ENCODE assay signal across 8 cellular contexts in the genomic region with DNA sequence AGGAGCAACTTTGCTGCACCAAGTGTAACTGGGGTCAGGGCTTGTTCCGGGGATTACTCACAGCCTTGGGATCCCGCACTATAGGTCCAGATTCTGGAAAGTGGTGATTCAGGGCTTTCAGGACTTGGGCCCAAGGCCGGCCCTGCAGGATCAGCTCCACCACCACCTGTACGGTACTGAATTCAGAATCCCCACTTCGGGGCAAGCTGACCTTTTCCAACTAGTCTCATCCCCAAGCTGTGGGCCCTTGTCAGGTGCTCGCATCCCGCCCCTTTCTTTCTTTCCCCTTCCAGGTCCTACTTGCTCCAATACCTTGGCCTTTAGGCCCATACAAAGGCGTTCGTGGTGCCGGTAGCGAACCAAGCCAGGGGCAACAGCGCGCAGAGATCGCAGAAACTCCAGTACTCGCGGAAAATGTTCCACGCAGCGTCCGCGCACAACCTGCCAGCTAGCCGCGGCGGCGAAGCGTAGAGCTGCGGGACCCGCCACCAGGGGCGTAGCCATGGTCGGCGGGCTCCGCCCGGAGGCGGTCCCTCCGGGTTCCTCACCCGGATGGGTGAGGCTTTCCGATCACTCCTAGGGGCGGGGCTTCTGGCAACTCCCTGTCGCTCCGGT. TPM values are rescaled to one million over a fixed set of nuclear protein-coding genes. Genes with fewer than 3 reads are reported as not detected.
DNase-seq lines count a peak whose midpoint lies in the region; ATAC-seq and TF ChIP-seq lines count a peak whose summit lies in the region.

No MANE protein-coding gene starts in this region.

- peaks cover 11% of the 10 kb centered on the region for H3K4me1 ChIP-seq in fibroblast of lung (ENCODE audit: control insufficient read depth, extremely low read depth, insufficient read depth, low read length)

- H3K4me1 Mint-ChIP-seq in activated T-helper 1 cell treated with anti-CD3 and anti-CD28 coated beads, Interleukin-12 subunit alpha, Interleukin-12 subunit beta, Interleukin-2, Interleukin-4 antibody, amounts not matched to agents 30 ng/mL and 10 ng/mL and 1 ng/mL, durations not matched to agents 14 hours and 24 hours and 36 hours (ENCODE audit: low read depth): peaks cover 58% of the 10 kb centered on the region
- peaks cover 61 to 71% of the 10 kb centered on the region in 2 donors for H3K4me1 Mint-ChIP-seq in natural killer cell
- peaks cover 72% of the 10 kb centered on the region for H3K4me1 Mint-ChIP-seq in stimulated activated naive CD8-positive, alpha-beta T cell treated with anti-CD3 and anti-CD28 coated beads, Interleukin-15, Interleukin-2, amounts not matched to agents 100 ng/mL and 50 ng/mL, for 24 hours (ENCODE audit: low read depth)

- peak overlapping the region; percentile 96 for H3K4me3 Mint-ChIP-seq in activated T-helper 1 cell treated with anti-CD3 and anti-CD28 coated beads, Interleukin-12 subunit alpha, Interleukin-12 subunit beta, Interleukin-2, Interleukin-4 antibody, amounts not matched to agents 30 ng/mL and 10 ng/mL and 1 ng/mL, durations not matched to agents 14 hours and 24 hours and 36 hours
- peak overlapping the region; percentile 98 for H3K4me3 Mint-ChIP-seq in natural killer cell
- H3K4me3 Mint-ChIP-seq in stimulated activated naive CD8-positive, alpha-beta T cell treated with anti-CD3 and anti-CD28 coated beads, Interleukin-15, Interleukin-2, amounts not matched to agents 100 ng/mL and 50 ng/mL, for 24 hours: peak overlapping the region; percentile 83

- no peaks in the 10 kb centered on the region for H3K27me3 Mint-ChIP-seq in activated T-helper 1 cell treated with anti-CD3 and anti-CD28 coated beads, Interleukin-12 subunit alpha, Interleukin-12 subunit beta, Interleukin-2, Interleukin-4 antibody, amounts not matched to agents 30 ng/mL and 10 ng/mL and 1 ng/mL, durations not matched to agents 14 hours and 24 hours and 36 hours (ENCODE audit: insufficient read depth)
- H3K27me3 Mint-ChIP-seq in natural killer cell (ENCODE audit: low read depth in 2 of 2): no peaks in the 10 kb centered on the region
- H3K27me3 Mint-ChIP-seq in stimulated activated naive CD8-positive, alpha-beta T cell treated with anti-CD3 and anti-CD28 coated beads, Interleukin-15, Interleukin-2, amounts not matched to agents 100 ng/mL and 50 ng/mL, for 24 hours: no peaks in the 10 kb centered on the region

- peak overlapping the region; percentile 98 for H3K27ac ChIP-seq in fibroblast of lung (ENCODE audit: insufficient read depth, low read length)

- H2AFZ ChIP-seq in fibroblast of lung (ENCODE audit: low read length): peak overlapping the region; percentile 23

- no peaks in the 10 kb centered on the region for H3K27me3 ChIP-seq in fibroblast of lung (ENCODE audit: control insufficient read depth, insufficient read depth, low read length)

- peaks cover 24% of the 10 kb centered on the region for H3K36me3 ChIP-seq in fibroblast of lung (ENCODE audit: control insufficient read depth, insufficient read depth, low read length)

- ATAC-seq in GM21381 (IDR thresholded peaks at IDR 0.05; ENCODE audit: unreplicated experiment) (peak; percentile 74), natural killer cell (peak; percentile 79 to 92 (median 79))

- H3K9me3 Mint-ChIP-seq in activated T-helper 1 cell treated with anti-CD3 and anti-CD28 coated beads, Interleukin-12 subunit alpha, Interleukin-12 subunit beta, Interleukin-2, Interleukin-4 antibody, amounts not matched to agents 30 ng/mL and 10 ng/mL and 1 ng/mL, durations not matched to agents 14 hours and 24 hours and 36 hours: no peaks in the 10 kb centered on the region
- no peaks in the 10 kb centered on the region for H3K9me3 Mint-ChIP-seq in natural killer cell
- no peaks in the 10 kb centered on the region for H3K9me3 Mint-ChIP-seq in stimulated activated naive CD8-positive, alpha-beta T cell treated with anti-CD3 and anti-CD28 coated beads, Interleukin-15, Interleukin-2, amounts not matched to agents 100 ng/mL and 50 ng/mL, for 24 hours

- H4K20me1 ChIP-seq in fibroblast of lung (ENCODE audit: control insufficient read depth, extremely low read depth, insufficient read depth, low read length): no peaks in the 10 kb centered on the region

- peak overlapping the region; percentile 71 to 100 (median 84) for H3K4me3 ChIP-seq in fibroblast of lung (replicated peaks in 1 of 4; ENCODE audit: control extremely low read depth in 1 of 4, insufficient read depth in 1 of 4, low read depth in 3 of 4, low read length in 4 of 4)

- H3K79me2 ChIP-seq in fibroblast of lung (ENCODE audit: control insufficient read depth, insufficient read depth, low read length): peaks cover 20% of the 10 kb centered on the region

- H3K9me3 ChIP-seq in fibroblast of lung (ENCODE audit: control insufficient read depth, insufficient read depth, low read depth, low read length): no peaks in the 10 kb centered on the region

- H3K36me3 Mint-ChIP-seq in activated T-helper 1 cell treated with anti-CD3 and anti-CD28 coated beads, Interleukin-12 subunit alpha, Interleukin-12 subunit beta, Interleukin-2, Interleukin-4 antibody, amounts not matched to agents 30 ng/mL and 10 ng/mL and 1 ng/mL, durations not matched to agents 14 hours and 24 hours and 36 hours (ENCODE audit: low read depth): peaks cover 39% of the 10 kb centered on the region
- peaks cover 13% of the 10 kb centered on the region for H3K36me3 Mint-ChIP-seq in natural killer cell
- H3K36me3 Mint-ChIP-seq in stimulated activated naive CD8-positive, alpha-beta T cell treated with anti-CD3 and anti-CD28 coated beads, Interleukin-15, Interleukin-2, amounts not matched to agents 100 ng/mL and 50 ng/mL, for 24 hours (ENCODE audit: low read depth): peaks cover 45% of the 10 kb centered on the region

- peak overlapping the region; percentile 90 for H3K9ac ChIP-seq in fibroblast of lung (ENCODE audit: insufficient read depth, low read length)

- peak overlapping the region; percentile 89 for H3K4me2 ChIP-seq in fibroblast of lung (ENCODE audit: extremely low read depth, insufficient read depth, low read length)

- intact Hi-C loops in activated T-helper 1 cell treated with anti-CD3 and anti-CD28 coated beads, Interleukin-12 subunit alpha, Interleukin-12 subunit beta, Interleukin-2, Interleukin-4 antibody, amounts not matched to agents 30 ng/mL and 10 ng/mL and 1 ng/mL, durations not matched to agents 14 hours and 24 hours and 36 hours (cut with micrococcal nuclease): loop anchor here (1.0 to 2.0 kb wide), 12 partner anchors 10 to 227 kb away; partner anchors contain the start of genes DCAF11, GMPR2, IPO4 and IRF9
- intact Hi-C loops in natural killer cell (cut with micrococcal nuclease): loop anchor here (1.0 to 10.0 kb wide), 7 partner anchors 10 to 451 kb away; partner anchors contain the start of genes DCAF11, GMPR2, LTB4R and LTB4R2

- peak overlapping the region; percentile 99 for H3K27ac Mint-ChIP-seq in activated T-helper 1 cell treated with anti-CD3 and anti-CD28 coated beads, Interleukin-12 subunit alpha, Interleukin-12 subunit beta, Interleukin-2, Interleukin-4 antibody, amounts not matched to agents 30 ng/mL and 10 ng/mL and 1 ng/mL, durations not matched to agents 14 hours and 24 hours and 36 hours
- peak overlapping the region; percentile 100 for H3K27ac Mint-ChIP-seq in natural killer cell
- peak overlapping the region; percentile 92 for H3K27ac Mint-ChIP-seq in stimulated activated naive CD8-positive, alpha-beta T cell treated with anti-CD3 and anti-CD28 coated beads, Interleukin-15, Interleukin-2, amounts not matched to agents 100 ng/mL and 50 ng/mL, for 24 hours

- peak; percentile 32 to 38 for TF ChIP-seq CTCF in fibroblast of lung (conservative IDR thresholded peaks at IDR 0.05 in 1 of 2, IDR thresholded peaks at IDR 0.05 in 1 of 2; ENCODE audit: low read depth in 1 of 2, low read length in 2 of 2)
- peak; percentile 39 for TF ChIP-seq CTCF in natural killer cell (IDR thresholded peaks at IDR 0.05)

- DNase-seq in DMS 273 treated with DMSO at 0.1 percent for 48 hours (lab: John Stamatoyannopoulos, UW): peak; percentile 86
- peak; percentile 40 for DNase-seq in HS-5 (ENCODE audit: low read depth)
- peak; percentile 97 for DNase-seq in OCI-M1 (lab: John Stamatoyannopoulos, UW)
- peak; percentile 93 for DNase-seq in activated T-helper 1 cell treated with anti-CD3 and anti-CD28 coated beads, Interleukin-12 subunit alpha, Interleukin-12 subunit beta, Interleukin-2, Interleukin-4 antibody, amounts not matched to agents 30 ng/mL and 10 ng/mL and 1 ng/mL, durations not matched to agents 14 hours and 24 hours and 36 hours (ENCODE audit: low spot score)
- peak; percentile 89 to 90 for DNase-seq in fibroblast of lung (ENCODE audit: low read depth in 2 of 2)
- peak; percentile 92 for DNase-seq in natural killer cell

RNA-seq across cellular contexts. Expression of gene TINF2, which starts 0.5 kb away (rescaled TPM):
- total RNA-seq in activated T-helper 1 cell treated with anti-CD3 and anti-CD28 coated beads, Interleukin-12 subunit alpha, Interleukin-12 subunit beta, Interleukin-2, Interleukin-4 antibody, amounts not matched to agents 30 ng/mL and 10 ng/mL and 1 ng/mL, durations not matched to agents 14 hours and 24 hours and 36 hours: 90.9 and 95.9 TPM in 2 replicates
- total RNA-seq in fibroblast of lung: 54.7 and 61.4 TPM in 2 replicates
- 42.6 and 47.7 TPM in 2 replicates for polyA plus RNA-seq in fibroblast of lung
- 56.3 and 58.6 TPM in 2 replicates for polyA plus RNA-seq in fibroblast of lung (2012)
- polyA minus RNA-seq in fibroblast of lung (ENCODE audit: low replicate concordance): 106 and 138 TPM in 2 replicates
- total RNA-seq in natural killer cell: 100 to 1,000 TPM; 158 to 269 (median 176) TPM

RNA-seq across cellular contexts. Expression of gene GMPR2, which starts 9.2 kb away (rescaled TPM):
- total RNA-seq in activated T-helper 1 cell treated with anti-CD3 and anti-CD28 coated beads, Interleukin-12 subunit alpha, Interleukin-12 subunit beta, Interleukin-2, Interleukin-4 antibody, amounts not matched to agents 30 ng/mL and 10 ng/mL and 1 ng/mL, durations not matched to agents 14 hours and 24 hours and 36 hours: 40.8 and 41.4 TPM in 2 replicates
- total RNA-seq in fibroblast of lung (128 and 147 TPM in 2 replicates), natural killer cell (10 to 100 TPM; 46.5 to 63.3 (median 53.3) TPM)
- 68.3 and 80.2 TPM in 2 replicates for polyA plus RNA-seq in fibroblast of lung
- 58.3 and 63.9 TPM in 2 replicates for polyA plus RNA-seq in fibroblast of lung (2012)
- polyA minus RNA-seq in fibroblast of lung (ENCODE audit: low replicate concordance): 103 and 105 TPM in 2 replicates

RNA-seq across cellular contexts. Expression of gene NEDD8, which starts 9.8 kb away (rescaled TPM):
- total RNA-seq in activated T-helper 1 cell treated with anti-CD3 and anti-CD28 coated beads, Interleukin-12 subunit alpha, Interleukin-12 subunit beta, Interleukin-2, Interleukin-4 antibody, amounts not matched to agents 30 ng/mL and 10 ng/mL and 1 ng/mL, durations not matched to agents 14 hours and 24 hours and 36 hours: 177 and 185 TPM in 2 replicates
- 140 and 145 TPM in 2 replicates for total RNA-seq in fibroblast of lung
- polyA plus RNA-seq in fibroblast of lung: 441 and 587 TPM in 2 replicates
- polyA plus RNA-seq in fibroblast of lung (2012): 454 and 502 TPM in 2 replicates
- polyA minus RNA-seq in fibroblast of lung (ENCODE audit: low replicate concordance): 97.0 and 108 TPM in 2 replicates
- total RNA-seq in natural killer cell: 100 to 1,000 TPM in 1 of 3 donors, 10 to 100 TPM in 2; 93.6 to 109 (median 95.9) TPM

RNA-seq across cellular contexts. Expression of gene TGM1, which starts 21.0 kb away (rescaled TPM):
- total RNA-seq in activated T-helper 1 cell treated with anti-CD3 and anti-CD28 coated beads, Interleukin-12 subunit alpha, Interleukin-12 subunit beta, Interleukin-2, Interleukin-4 antibody, amounts not matched to agents 30 ng/mL and 10 ng/mL and 1 ng/mL, durations not matched to agents 14 hours and 24 hours and 36 hours: 4.1 and 4.8 TPM in 2 replicates
- 0.51 and 0.83 TPM in 2 replicates for total RNA-seq in fibroblast of lung
- 1.3 and 1.4 TPM in 2 replicates for polyA plus RNA-seq in fibroblast of lung
- polyA plus RNA-seq in fibroblast of lung (2012): 0.82 and 1.4 TPM in 2 replicates
- 8.6 TPM in 1 of 2 replicates, not detected in the other for polyA minus RNA-seq in fibroblast of lung (ENCODE audit: low replicate concordance)
- 1 to 10 TPM; 1.7 to 4.9 (median 4.7) TPM for total RNA-seq in natural killer cell

RNA-seq across cellular contexts. Expression of gene MDP1, which starts 26.1 kb away (rescaled TPM):
- 11.6 and 12.9 TPM in 2 replicates for total RNA-seq in activated T-helper 1 cell treated with anti-CD3 and anti-CD28 coated beads, Interleukin-12 subunit alpha, Interleukin-12 subunit beta, Interleukin-2, Interleukin-4 antibody, amounts not matched to agents 30 ng/mL and 10 ng/mL and 1 ng/mL, durations not matched to agents 14 hours and 24 hours and 36 hours
- total RNA-seq in fibroblast of lung (13.6 and 22.1 TPM in 2 replicates), natural killer cell (1 to 10 TPM; 4.0 to 6.1 (median 5.5) TPM)
- 14.4 TPM in 2 replicates for polyA plus RNA-seq in fibroblast of lung
- 16.9 and 20.4 TPM in 2 replicates for polyA plus RNA-seq in fibroblast of lung (2012)
- 4.8 and 12.0 TPM in 2 replicates for polyA minus RNA-seq in fibroblast of lung (ENCODE audit: low replicate concordance)

Comparison
In these comparisons a context has a peak if more than half of its experiments do, and no peak if none do; other contexts are left out.
1. Peak in every context shown above with its lines: DNase-seq, ATAC-seq, H3K4me3 ChIP-seq and H3K27ac ChIP-seq.
2. DNase-seq: peak in every context shown above with its lines; median percentile 97 in OCI-M1; 93 in activated T-helper 1 cell treated with anti-CD3 and anti-CD28 coated beads, Interleukin-12 subunit alpha, Interleukin-12 subunit beta, Interleukin-2, Interleukin-4 antibody, amounts not matched to agents 30 ng/mL and 10 ng/mL and 1 ng/mL, durations not matched to agents 14 hours and 24 hours and 36 hours; 92 in natural killer cell; 90 in fibroblast of lung; 86 in DMS 273 treated with DMSO at 0.1 percent for 48 hours; 40 in HS-5.